ENCODE assay signal across 20 cellular contexts in genomic region chr20:9388160-9388825, GRCh38.
"Had no signal": no experiment of that assay in that cellular context is flagged by ENCODE, and none has a peak within 500 bp of the region (broad histone marks: within the 10 kb centered on the region; RNA-seq: fewer than 3 reads in every experiment).

No MANE protein-coding gene starts in this region.

- ATAC-seq: Panc1, PC-3, T-cell had no signal

- H3K27me3 Mint-ChIP-seq: T-cell had no signal

- H3K4me3 Mint-ChIP-seq: T-cell had no signal

- H3K9ac ChIP-seq: SK-N-SH had no signal

- H3K4me2 ChIP-seq: SK-N-SH had no signal

- H3K27ac Mint-ChIP-seq: T-cell had no signal

- H3K27ac ChIP-seq: RWPE1 had no signal

- H3K36me3 Mint-ChIP-seq: T-cell had no signal

- H3K9me2 ChIP-seq: SK-N-SH had no signal

- H3K9me3 ChIP-seq: SK-N-SH had no signal

- DNase-seq: Kasumi-1, KG1, NCI-H1092, NCI-H1436, NCI-H187, NCI-H2029, NCI-H2081 treated with DMSO at 0.1 percent for 48 hours, NCI-H2171 treated with DMSO at 0.1 percent for 48 hours, NCI-H345, NCI-H446 treated with DMSO at 0.1 percent for 48 hours, NCI-H510A treated with DMSO at 0.1 percent for 48 hours, NCI-H526 treated with DMSO at 0.1 percent for 48 hours, NCI-H748 treated with DMSO at 0.1 percent for 48 hours, PC-3, SHP77, SK-N-SH, SW 1271, T-cell had no signal
